Comparison of ENCODE assay signal across 10 cellular contexts in the genomic region with DNA sequence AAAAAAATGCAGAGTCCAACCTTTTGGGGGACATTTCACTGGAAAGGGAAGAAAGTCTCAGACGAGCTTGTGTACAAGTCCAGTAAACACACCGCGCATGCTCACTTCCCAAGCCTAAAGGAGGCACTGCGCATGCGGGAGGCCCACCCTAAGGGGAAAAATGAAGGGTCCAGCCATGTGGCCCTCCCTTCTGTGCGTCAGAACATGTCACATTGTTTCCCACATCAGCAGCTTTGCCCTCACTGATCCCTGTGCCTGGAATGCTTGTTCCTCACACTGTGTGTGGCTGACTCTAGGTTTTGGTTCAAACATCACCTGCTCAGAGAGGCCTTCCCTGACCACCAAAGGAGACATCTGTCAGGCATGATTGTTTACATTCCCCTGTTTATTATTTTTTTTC. TPM values are rescaled to one million over a fixed set of nuclear protein-coding genes. Genes with fewer than 3 reads are reported as not detected.
"Had no signal": no experiment of that assay in that cellular context is flagged by ENCODE, and none has a peak within 500 bp of the region (broad histone marks: within the 10 kb centered on the region; RNA-seq: fewer than 3 reads in every experiment).

No MANE protein-coding gene starts in this region.

- H3K4me2 ChIP-seq: KMS-11 had no signal

- H3K4me3 ChIP-seq: GM23248 had no signal

- H3K27ac ChIP-seq: GM23248, KMS-11 had no signal

- FAIRE-seq: HTR-8/SVneo had no signal

- H3K9ac ChIP-seq: GM23248, KMS-11 had no signal

- DNase-seq: GM23248, GOT3, H7, HCEC 1CT, IMR-90, KBM-7 had no signal

- H2AFZ ChIP-seq: GM23248 had no signal

RNA-seq across cellular contexts. Expression of a gene that starts 4.4 kb away (rescaled TPM):
- total RNA-seq: GM23248, H7, HT-29, IMR-90 had no signal
- polyA plus RNA-seq: GM23248, IMR-90 had no signal

RNA-seq across cellular contexts. Expression of a gene that starts 6.8 kb away (rescaled TPM):
- total RNA-seq: GM23248, H4, H7, HT-29, IMR-90 had no signal
- polyA plus RNA-seq: GM23248, IMR-90 had no signal

RNA-seq across cellular contexts. Expression of a gene that starts 45.1 kb away (rescaled TPM):
- total RNA-seq: GM23248, H4, H7, HT-29, IMR-90 had no signal
- polyA plus RNA-seq: GM23248, IMR-90 had no signal
